In genomic region chr3:23746473-23746872, GRCh38 we compare ENCODE assay signal across 15 cellular contexts.
"Had no signal": no experiment of that assay in that cellular context is flagged by ENCODE, and none has a peak within 500 bp of the region (broad histone marks: within the 10 kb centered on the region; RNA-seq: fewer than 3 reads in every experiment).

No MANE protein-coding gene starts in this region.

- H3K4me3 ChIP-seq: body of pancreas, gastrocnemius medialis, heart left ventricle, left lung, right atrium auricular region, tibial nerve had no signal

- H3K27me3 ChIP-seq: gastrocnemius medialis, heart left ventricle, left lung, right atrium auricular region, tibial nerve had no signal

- H3K9me3 ChIP-seq: body of pancreas, gastrocnemius medialis, heart left ventricle, left lung, right atrium auricular region, tibial nerve had no signal

- H3K27ac ChIP-seq: body of pancreas, gastrocnemius medialis, heart left ventricle, left lung, right atrium auricular region, tibial nerve had no signal

- ATAC-seq: activated CD8-positive, alpha-beta T cell treated with anti-CD3 and anti-CD28 coated beads for 36 hours; body of pancreas; gastrocnemius medialis; heart left ventricle; left lung had no signal

- DNase-seq: activated B cell treated with CpG ODN at 0.5 μM for 24 hours; activated CD4-positive, alpha-beta T cell treated with anti-CD3 and anti-CD28 coated beads for 4 hours; activated CD8-positive, alpha-beta T cell treated with anti-CD3 and anti-CD28 coated beads for 36 hours; activated naive CD4-positive, alpha-beta T cell treated with anti-CD3 and anti-CD28 coated beads for 36 hours; activated T-cell treated with anti-CD3 and anti-CD28 coated beads, Interleukin-2, amount 50 U/mL, for 24 hours; body of pancreas; caudate nucleus; gastrocnemius medialis; heart left ventricle; islet precursor cell; left lung; nephron progenitor cell; SW 1271 had no signal

- H3K36me3 ChIP-seq: gastrocnemius medialis, heart left ventricle, left lung, right atrium auricular region, tibial nerve had no signal
